Comparison of ENCODE assay signal across 8 cellular contexts in genomic region chr3:185585862-185586643, GRCh38. TPM values are rescaled to one million over a fixed set of nuclear protein-coding genes. Genes with fewer than 3 reads are reported as not detected.
DNase-seq lines count a peak whose midpoint lies in the region; ATAC-seq and TF ChIP-seq lines count a peak whose summit lies in the region.

Gene SENP2, plus strand, starts transcription at chr3:185586295. Its CDS starts 119 bp downstream, at chr3:185586414.

- TF ChIP-seq RAD21 in Ishikawa (IDR thresholded peaks at IDR 0.05; ENCODE audit: low read depth), result no peak

- peak; percentile 98 for DNase-seq in DMS114 treated with DMSO at 0.1 percent for 48 hours (lab: John Stamatoyannopoulos, UW; ENCODE audit: unreplicated experiment)
- DNase-seq in PC-3, result peak; percentile 99
- peak; percentile 99 for DNase-seq in activated T-cell treated with anti-CD3 and anti-CD28 coated beads for 48 hours (ENCODE audit: low read depth)
- DNase-seq in epithelial cell of esophagus (ENCODE audit: low read depth), result peak; percentile 99
- DNase-seq in stimulated activated CD8-positive, alpha-beta memory T cell treated with anti-CD3 and anti-CD28 coated beads, Interleukin-4, amount 100 ng/mL, for 1 hour (ENCODE audit: low read depth in 2 of 2, low spot score in 1 of 2), result peak; percentile 99

- no peak; the same call in 1 of the 2 replicates for TF ChIP-seq EP300 in Ishikawa (IDR thresholded peaks at IDR 0.05; ENCODE audit: borderline replicate concordance)

- no peaks in the 10 kb centered on the region for H3F3A ChIP-seq in PC-3 (ENCODE audit: low read length, unreplicated experiment)

- H3K9me3 ChIP-seq in PC-3 (ENCODE audit: low read length) (no peaks in the 10 kb centered on the region), mononuclear cell (ENCODE audit: low read depth, low read length) (no peaks in the 10 kb centered on the region)

- H3K36me3 ChIP-seq in PC-3 (ENCODE audit: low read depth, low read length), result no peaks in the 10 kb centered on the region

- POLR2A ChIA-PET in PC-3 (lab: Charles Lee; ENCODE audit: unreplicated experiment), result interaction anchor here (0.6 to 0.7 kb wide), 8 partner anchors 11 to 831 kb away, joined by 3 to 15 read pairs (median 4); no protein-coding TSS in a partner anchor

- peak within 1 kb of the TSS; percentile 90 for H3K4me3 ChIP-seq in PC-3 (ENCODE audit: low read length)
- H3K4me3 ChIP-seq in epithelial cell of esophagus (ENCODE audit: low read length), result peak within 1 kb of the TSS; percentile 97
- H3K4me3 ChIP-seq in mononuclear cell (ENCODE audit: low read length), result peak within 1 kb of the TSS; percentile 89

- H3K4me2 ChIP-seq in PC-3 (ENCODE audit: low read length), result peak within 1 kb of the TSS; percentile 91

- no peaks in the 10 kb centered on the region for H3K27me3 ChIP-seq in PC-3 (ENCODE audit: low read length)
- no peaks in the 10 kb centered on the region for H3K27me3 ChIP-seq in mononuclear cell (ENCODE audit: insufficient read depth, low read length)

- H3K79me2 ChIP-seq in PC-3 (ENCODE audit: low read length), result peaks cover 33% of the 10 kb centered on the region

- intact Hi-C loops in PC-3 (cut with micrococcal nuclease), result loop anchor here (5.0 kb wide), 1 partner anchor 46 kb away; no protein-coding TSS in a partner anchor

- TF ChIP-seq CTCF in PC-3 (conservative IDR thresholded peaks at IDR 0.05; ENCODE audit: low read depth, low read length) (no peak), epithelial cell of esophagus (IDR thresholded peaks at IDR 0.05; ENCODE audit: insufficient read depth, low read depth, low read length, missing control alignments) (no peak)

- CTCF ChIA-PET in PC-3 (lab: Charles Lee), result interaction anchor here (0.5 to 1.3 kb wide), 5 partner anchors 10 to 1238 kb away, joined by 3 to 4 read pairs (median 4); no protein-coding TSS in a partner anchor

- BruUV-seq in PC-3 (replicated peaks; lab: Mats Ljungman, UMichigan), result no TSS peak

- peaks cover 12% of the 10 kb centered on the region for H3K4me1 ChIP-seq in PC-3 (ENCODE audit: insufficient read depth, low read length)
- peaks cover 39% of the 10 kb centered on the region for H3K4me1 ChIP-seq in mononuclear cell (ENCODE audit: insufficient read depth, low read length)

- H3K9me2 ChIP-seq in PC-3 (replicated peaks; ENCODE audit: low read length), result no peaks in the 10 kb centered on the region

- peak within 1 kb of the TSS; percentile 36 for H3K27ac ChIP-seq in PC-3 (ENCODE audit: low read length)

- peak; percentile 95 for ATAC-seq in GM21576 (IDR thresholded peaks at IDR 0.05; ENCODE audit: unreplicated experiment)
- peak; percentile 98 for ATAC-seq in PC-3

- H3K9ac ChIP-seq in PC-3 (ENCODE audit: low read length), result peak within 1 kb of the TSS; percentile 87

- peak within 1 kb of the TSS; percentile 82 for H2AFZ ChIP-seq in PC-3 (ENCODE audit: low read length)

- no peaks in the 10 kb centered on the region for H4K20me1 ChIP-seq in PC-3 (ENCODE audit: low read length)

TF ChIP-seq in Ishikawa, 13 proteins besides CTCF, POLR2A, EP300 and RAD21:
- peak; percentile 74 for TF ChIP-seq USF1 (IDR thresholded peaks at IDR 0.05)
- peak; percentile 14 for TF ChIP-seq YY1 (IDR thresholded peaks at IDR 0.05; ENCODE audit: low read depth)
- no peak for TF ChIP-seq CEBPB (IDR thresholded peaks at IDR 0.05)
- TF ChIP-seq TEAD4 (IDR thresholded peaks at IDR 0.05), result peak; percentile 12; the same call in 1 of the 2 replicates
- TF ChIP-seq REST (IDR thresholded peaks at IDR 0.05; ENCODE audit: low read depth), result no peak
- no peak for TF ChIP-seq NFIC (IDR thresholded peaks at IDR 0.05)
- TF ChIP-seq EGR1 (IDR thresholded peaks at IDR 0.05), result no peak
- TF ChIP-seq TAF1 (IDR thresholded peaks at IDR 0.05; ENCODE audit: low read depth), result peak; percentile 83
- TF ChIP-seq FOXM1 (IDR thresholded peaks at IDR 0.05; ENCODE audit: borderline replicate concordance, low read depth), result no peak
- peak; percentile 97 for TF ChIP-seq CREB1 (IDR thresholded peaks at IDR 0.05; ENCODE audit: low read depth)
- TF ChIP-seq MAX (IDR thresholded peaks at IDR 0.05), result peak; percentile 94
- peak; percentile 23; the same call in 1 of the 2 replicates for TF ChIP-seq TCF12 (IDR thresholded peaks at IDR 0.05; ENCODE audit: low read depth)
- peak; percentile 73 for TF ChIP-seq ZBTB7A (IDR thresholded peaks at IDR 0.05; ENCODE audit: low read depth)

RNA-seq across cellular contexts. Expression of gene SENP2, which starts in this region (rescaled TPM):
- 44.3 and 46.4 TPM in 2 replicates for total RNA-seq in PC-3 (2014; rRNA removed)
- 48.4 TPM for total RNA-seq in mononuclear cell

Comparison
In these comparisons a context has a peak if more than half of its experiments do, and no peak if none do; other contexts are left out.
1. Peak in every context shown above with its lines: DNase-seq, ATAC-seq, H3K4me3 ChIP-seq and H3K27ac ChIP-seq.